Comparison of ENCODE assay signal across 26 cellular contexts in the genomic region with DNA sequence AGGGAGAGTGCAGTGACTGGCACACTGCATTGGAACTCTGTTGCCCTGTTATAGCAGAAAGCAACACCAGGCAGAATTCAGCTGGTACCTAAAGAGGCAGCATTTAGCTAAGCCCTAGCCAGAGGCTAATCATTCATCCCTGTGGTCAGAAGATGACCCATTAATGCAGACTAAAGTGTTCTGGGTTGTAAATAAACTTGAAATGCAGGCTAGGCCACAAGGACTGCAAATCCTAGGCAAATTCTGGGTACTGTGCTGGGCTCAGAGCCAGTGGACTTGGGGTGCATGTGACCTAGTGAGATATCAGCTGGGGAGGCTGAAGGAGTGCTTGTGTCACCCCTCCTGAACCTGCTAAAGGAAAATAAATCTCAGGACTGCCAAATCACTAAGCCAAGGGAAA.
A peak's percentile ranks its signal among the peaks of the same experiment; 100 is the strongest.
DNase-seq lines count a peak whose midpoint lies in the region; ATAC-seq and TF ChIP-seq lines count a peak whose summit lies in the region.
"Had no signal": no experiment of that assay in that cellular context is flagged by ENCODE, and none has a peak within 500 bp of the region (broad histone marks: within the 10 kb centered on the region; RNA-seq: fewer than 3 reads in every experiment).

No MANE protein-coding gene starts in this region.

- peaks cover 4% of the 10 kb centered on the region; the same call in 1 of the 2 replicates for H3K4me1 ChIP-seq in PC-3 (ENCODE audit: insufficient read depth, low read length)
- H3K4me1 ChIP-seq in mammary epithelial cell (ENCODE audit: insufficient read depth, low read length), result no peaks in the 10 kb centered on the region
- H3K4me1 ChIP-seq: heart left ventricle, parathyroid adenoma, right atrium auricular region, upper lobe of right lung had no signal

- ATAC-seq in GM19025 (IDR thresholded peaks at IDR 0.05; ENCODE audit: low read depth, unreplicated experiment) (peak; percentile 73), HG02943 (IDR thresholded peaks at IDR 0.05; ENCODE audit: low read depth, unreplicated experiment) (peak; percentile 83), PC-3 (no peak), left lobe of liver (no peak), HG03457 (IDR thresholded peaks at IDR 0.05; ENCODE audit: unreplicated experiment) (no peak)
- ATAC-seq: activated CD8-positive, alpha-beta T cell treated with anti-CD3 and anti-CD28 coated beads for 36 hours; heart left ventricle; left ventricle myocardium superior; upper lobe of right lung had no signal

- H3K36me3 Mint-ChIP-seq in MCF 10A (ENCODE audit: insufficient read depth, unreplicated experiment), result no peaks in the 10 kb centered on the region
- H3K36me3 Mint-ChIP-seq: brain, CD14-positive monocyte had no signal

- no peaks in the 10 kb centered on the region for H3K36me3 ChIP-seq in PC-3 (ENCODE audit: low read depth, low read length)
- no peaks in the 10 kb centered on the region for H3K36me3 ChIP-seq in mammary epithelial cell (ENCODE audit: insufficient read depth, low read length)
- H3K36me3 ChIP-seq: heart left ventricle, right atrium auricular region, upper lobe of right lung had no signal

- H3K9me3 ChIP-seq in PC-3 (ENCODE audit: low read length) (no peaks in the 10 kb centered on the region), mammary epithelial cell (replicated peaks; ENCODE audit: insufficient read depth, low read length) (peaks cover 7% of the 10 kb centered on the region)
- H3K9me3 ChIP-seq: heart left ventricle, right atrium auricular region, upper lobe of right lung had no signal

- no peaks in the 10 kb centered on the region for H3K27me3 Mint-ChIP-seq in MCF 10A (ENCODE audit: insufficient read depth, unreplicated experiment)
- H3K27me3 Mint-ChIP-seq: activated CD8-positive, alpha-beta T cell treated with anti-CD3 and anti-CD28 coated beads for 36 hours; brain had no signal

- H3K27ac ChIP-seq in PC-3 (ENCODE audit: low read length) (no peak overlapping the region), mammary epithelial cell (ENCODE audit: insufficient read depth, low read depth, low read length) (no peak overlapping the region)
- H3K27ac ChIP-seq: heart left ventricle, parathyroid adenoma, right atrium auricular region, upper lobe of right lung had no signal

- H4K20me1 ChIP-seq in PC-3 (ENCODE audit: low read length) (no peaks in the 10 kb centered on the region), mammary epithelial cell (ENCODE audit: insufficient read depth, low read length) (no peaks in the 10 kb centered on the region)

- H3K9me2 ChIP-seq in PC-3 (replicated peaks; ENCODE audit: low read length), result no peaks in the 10 kb centered on the region

- dilution Hi-C loops in mammary epithelial cell (cut with HindIII; ENCODE audit: low sequenced_read_pairs), result no loop called here

- H2AFZ ChIP-seq in PC-3 (ENCODE audit: low read length) (no peak overlapping the region), mammary epithelial cell (ENCODE audit: low read depth, low read length) (no peak overlapping the region)
- H2AFZ ChIP-seq: parathyroid adenoma had no signal

- no TSS peak for BruUV-seq in PC-3 (replicated peaks; lab: Mats Ljungman, UMichigan)
- BruUV-seq in MCF 10A (replicated peaks; lab: Mats Ljungman, UMichigan), result no TSS peak
- no TSS peak for BruUV-seq in mammary epithelial cell (replicated peaks; lab: Mats Ljungman, UMichigan)

- no peak overlapping the region for H3K4me3 Mint-ChIP-seq in MCF 10A (ENCODE audit: unreplicated experiment)
- H3K4me3 Mint-ChIP-seq: activated CD8-positive, alpha-beta T cell treated with anti-CD3 and anti-CD28 coated beads for 36 hours; activated naive CD4-positive, alpha-beta T cell treated with anti-CD3 and anti-CD28 coated beads for 36 hours; brain; CD14-positive monocyte; T-helper 2 cell treated with Interferon-gamma antibody and Interleukin-4, amounts not matched to agents 5 μg/mL and 100 μg/mL, for 36 hours had no signal

- intact Hi-C loops in PC-3 (cut with micrococcal nuclease) (no loop called here), MCF 10A (cut with micrococcal nuclease) (no loop called here), mammary epithelial cell (cut with micrococcal nuclease) (no loop called here)

- H3K9me3 Mint-ChIP-seq in MCF 10A (ENCODE audit: unreplicated experiment), result no peaks in the 10 kb centered on the region
- H3K9me3 Mint-ChIP-seq: activated CD8-positive, alpha-beta T cell treated with anti-CD3 and anti-CD28 coated beads for 36 hours; activated naive CD4-positive, alpha-beta T cell treated with anti-CD3 and anti-CD28 coated beads for 36 hours; brain; T-helper 2 cell treated with Interferon-gamma antibody and Interleukin-4, amounts not matched to agents 5 μg/mL and 100 μg/mL, for 36 hours had no signal

- POLR2A ChIA-PET in PC-3 (lab: Charles Lee; ENCODE audit: unreplicated experiment) (no interaction called here), MCF 10A (lab: Yijun Ruan, JAX) (no interaction called here)

- in situ Hi-C loops in mammary epithelial cell (cut with MboI; ENCODE audit: low sequenced_read_pairs in 2 of 2), result no loop called here

- no peak overlapping the region for H3K4me2 ChIP-seq in PC-3 (ENCODE audit: low read length)
- no peak overlapping the region for H3K4me2 ChIP-seq in mammary epithelial cell (ENCODE audit: insufficient read depth, low read depth, low read length)
- H3K4me2 ChIP-seq: smooth muscle cell had no signal

- TF ChIP-seq CTCF in PC-3 (conservative IDR thresholded peaks at IDR 0.05; ENCODE audit: low read depth, low read length) (no peak), MCF 10A (IDR thresholded peaks at IDR 0.05; ENCODE audit: unreplicated experiment) (no peak), mammary epithelial cell (conservative IDR thresholded peaks at IDR 0.05 in 1 of 2, IDR thresholded peaks at IDR 0.05 in 1 of 2; ENCODE audit: extremely low read depth in 1 of 2, insufficient read depth in 1 of 2, low read depth in 1 of 2, low read length in 2 of 2) (no peak)

- H3K4me3 ChIP-seq in PC-3 (ENCODE audit: low read length), result no peak overlapping the region
- H3K4me3 ChIP-seq in mammary epithelial cell (replicated peaks in 1 of 3; ENCODE audit: insufficient read depth in 1 of 3, low read depth in 2 of 3, low read length in 3 of 3), result no peak overlapping the region
- H3K4me3 ChIP-seq: heart left ventricle, right atrium auricular region, smooth muscle cell, upper lobe of right lung had no signal

- H3K4me1 Mint-ChIP-seq in MCF 10A (ENCODE audit: insufficient read depth, unreplicated experiment), result no peaks in the 10 kb centered on the region
- H3K4me1 Mint-ChIP-seq: brain, CD14-positive monocyte had no signal

- DNase-seq in ELF-1 (ENCODE audit: low read depth, low spot score) (peak; percentile 18), PC-3 (peak; percentile 5), left lobe of liver (ENCODE audit: low spot score) (no peak), MCF 10A (ENCODE audit: unreplicated experiment) (no peak), mammary epithelial cell (no peak)
- DNase-seq: activated CD4-positive, alpha-beta T cell treated with anti-CD3 and anti-CD28 coated beads for 1 hour; activated CD8-positive, alpha-beta memory T cell treated with anti-CD3 and anti-CD28 coated beads, Interleukin-2, amount 50 U/mL, for 48 hours; activated CD8-positive, alpha-beta T cell treated with anti-CD3 and anti-CD28 coated beads for 36 hours; activated naive CD4-positive, alpha-beta T cell treated with anti-CD3 and anti-CD28 coated beads for 36 hours; foreskin melanocyte; heart left ventricle; left ventricle myocardium superior; NCI-H1105; NCI-H2029; NCI-H226; stimulated activated naive CD4-positive, alpha-beta T cell treated with Interleukin-2 at 50 U/mL for 16 hours; upper lobe of right lung had no signal

- no peak overlapping the region for H3K9ac ChIP-seq in PC-3 (ENCODE audit: low read length)
- no peak overlapping the region for H3K9ac ChIP-seq in mammary epithelial cell (ENCODE audit: insufficient read depth, low read length)
- H3K9ac ChIP-seq: parathyroid adenoma had no signal

- CTCF ChIA-PET in PC-3 (lab: Charles Lee) (no interaction called here), MCF 10A (lab: Yijun Ruan, JAX) (no interaction called here), mammary epithelial cell (lab: Charles Lee; ENCODE audit: low non-redundant PET) (no interaction called here)

- H3F3A ChIP-seq in PC-3 (ENCODE audit: low read length, unreplicated experiment), result no peaks in the 10 kb centered on the region

- H3K27me3 ChIP-seq in PC-3 (ENCODE audit: low read length) (0 out of 2 replicates have a peak, but pooled peaks cover 5% of the 10 kb centered on the region), mammary epithelial cell (ENCODE audit: insufficient read depth, low read length) (no peaks in the 10 kb centered on the region)
- H3K27me3 ChIP-seq: heart left ventricle, right atrium auricular region, upper lobe of right lung had no signal

- H3K27ac Mint-ChIP-seq in MCF 10A (ENCODE audit: low read depth, unreplicated experiment), result no peak overlapping the region
- H3K27ac Mint-ChIP-seq: activated CD8-positive, alpha-beta T cell treated with anti-CD3 and anti-CD28 coated beads for 36 hours; activated naive CD4-positive, alpha-beta T cell treated with anti-CD3 and anti-CD28 coated beads for 36 hours; brain; CD14-positive monocyte; T-helper 2 cell treated with Interferon-gamma antibody and Interleukin-4, amounts not matched to agents 5 μg/mL and 100 μg/mL, for 36 hours had no signal

- H3K79me2 ChIP-seq in PC-3 (ENCODE audit: low read length) (no peaks in the 10 kb centered on the region), mammary epithelial cell (ENCODE audit: insufficient read depth, low read length) (no peaks in the 10 kb centered on the region)
- H3K79me2 ChIP-seq: parathyroid adenoma had no signal

Comparison
In these comparisons a context has a peak if more than half of its experiments do, and no peak if none do; other contexts are left out.
1. DNase-seq: peak in ELF-1 (single experiment) and PC-3 (single experiment); none in left lobe of liver (single experiment), MCF 10A (single experiment) and mammary epithelial cell (single experiment).
2. ATAC-seq: peak in GM19025 (single experiment) and HG02943 (single experiment); none in PC-3 (single experiment), left lobe of liver (single experiment) and HG03457 (single experiment).